ENCODE assay signal across 19 cellular contexts in genomic region chr1:218488986-218489385, GRCh38.
A peak's percentile ranks its signal among the peaks of the same experiment; 100 is the strongest.
DNase-seq lines count a peak whose midpoint lies in the region; ATAC-seq and TF ChIP-seq lines count a peak whose summit lies in the region.
"Had no signal": no experiment of that assay in that cellular context is flagged by ENCODE, and none has a peak within 500 bp of the region (broad histone marks: within the 10 kb centered on the region; RNA-seq: fewer than 3 reads in every experiment).

No MANE protein-coding gene starts in this region.

- TF ChIP-seq CTCF in HFFc6 (IDR thresholded peaks at IDR 0.05), result no peak
- TF ChIP-seq CTCF in Panc1 (IDR thresholded peaks at IDR 0.05), result no peak
- TF ChIP-seq CTCF in fibroblast of pulmonary artery (IDR thresholded peaks at IDR 0.05; ENCODE audit: low read length, missing control alignments), result no peak
- no peak for TF ChIP-seq CTCF in retinal pigment epithelial cell (conservative IDR thresholded peaks at IDR 0.05; ENCODE audit: low read depth, low read length)

- peaks cover 19% of the 10 kb centered on the region for H3K4me1 ChIP-seq in Panc1 (ENCODE audit: control insufficient read depth, insufficient read depth, low read length)
- no peaks in the 10 kb centered on the region for H3K4me1 ChIP-seq in CD8-positive, alpha-beta memory T cell (ENCODE audit: insufficient read depth, low read length)
- H3K4me1 ChIP-seq: Peyer's patch had no signal

- no peaks in the 10 kb centered on the region for H3K9me3 ChIP-seq in Panc1 (ENCODE audit: control insufficient read depth, insufficient read depth, low read depth, low read length)
- no peaks in the 10 kb centered on the region for H3K9me3 ChIP-seq in CD8-positive, alpha-beta memory T cell (ENCODE audit: low read length)
- H3K9me3 ChIP-seq: gastroesophageal sphincter, Peyer's patch, psoas muscle, tibial nerve had no signal

- H3K27me3 ChIP-seq in Panc1 (ENCODE audit: control insufficient read depth, insufficient read depth, low read length), result no peaks in the 10 kb centered on the region
- H3K27me3 ChIP-seq in CD8-positive, alpha-beta memory T cell (ENCODE audit: insufficient read depth, low read length, poor library complexity, severe bottlenecking), result no peaks in the 10 kb centered on the region
- H3K27me3 ChIP-seq: gastroesophageal sphincter, Peyer's patch, tibial nerve had no signal

- DNase-seq in HFFc6, result no peak
- no peak for DNase-seq in Panc1 (ENCODE audit: low read depth, low spot score)
- DNase-seq in fibroblast of pulmonary artery (ENCODE audit: low read depth), result peak; percentile 32
- DNase-seq in retinal pigment epithelial cell (ENCODE audit: low read depth), result peak; percentile 75
- DNase-seq in head of caudate nucleus, result no peak
- no peak for DNase-seq in CD8-positive, alpha-beta memory T cell
- no peak for DNase-seq in DMS 273 treated with DMSO at 0.1 percent for 48 hours (lab: John Stamatoyannopoulos, UW)
- DNase-seq: activated CD4-positive, alpha-beta T cell treated with anti-CD3 and anti-CD28 coated beads for 36 hours; CD4-positive, CD25-positive, alpha-beta regulatory T cell; central memory CD4-positive, alpha-beta T cell; kidney; NCI-H1105 treated with DMSO at 0.1 percent for 48 hours; Peyer's patch; psoas muscle; stimulated activated CD4-positive, alpha-beta T cell treated with anti-CD3 and anti-CD28 coated beads, Interleukin-1b, Interleukin-23, amount 100 ng/mL, for 48 hours; T-helper 17 cell had no signal

- in situ Hi-C loops in Panc1 (cut with HindIII; ENCODE audit: low pct_unique_long_range_greater_than_20kb, low sequenced_read_pairs), result no loop called here

- H3K27ac Mint-ChIP-seq in HFFc6, result peak overlapping the region; percentile 80
- H3K27ac Mint-ChIP-seq in CD8-positive, alpha-beta memory T cell, result no peak overlapping the region
- H3K27ac Mint-ChIP-seq: activated CD4-positive, alpha-beta T cell treated with anti-CD3 and anti-CD28 coated beads for 36 hours; activated naive CD4-positive, alpha-beta T cell treated with anti-CD3 and anti-CD28 coated beads, Interleukin-2, amount 50 U/mL, for 24 hours; CD4-positive, CD25-positive, alpha-beta regulatory T cell; T-helper 17 cell had no signal

- no TSS peak for BruUV-seq in Panc1 (replicated peaks; lab: Mats Ljungman, UMichigan)

- intact Hi-C loops in Panc1 (cut with micrococcal nuclease; ENCODE audit: unreplicated experiment) (loop anchor here (10.0 kb wide), 1 partner anchor 1176 kb away; no protein-coding TSS in a partner anchor), head of caudate nucleus (cut with DNase I) (no loop called here)

- no peaks in the 10 kb centered on the region for H3K9me3 Mint-ChIP-seq in HFFc6
- H3K9me3 Mint-ChIP-seq in CD8-positive, alpha-beta memory T cell, result peaks cover 0 to 2% (median 0%) of the 10 kb centered on the region in 5 donors
- H3K9me3 Mint-ChIP-seq: activated naive CD4-positive, alpha-beta T cell treated with anti-CD3 and anti-CD28 coated beads, Interleukin-2, amount 50 U/mL, for 24 hours had no signal

- peak; percentile 58; the same call in 1 of the 2 replicates for ATAC-seq in Panc1
- ATAC-seq: activated CD4-positive, alpha-beta T cell treated with anti-CD3 and anti-CD28 coated beads for 36 hours; gastroesophageal sphincter; psoas muscle; T-helper 17 cell had no signal

- H3K4me1 Mint-ChIP-seq in HFFc6 (ENCODE audit: low read depth), result peaks cover 65% of the 10 kb centered on the region
- H3K4me1 Mint-ChIP-seq in CD8-positive, alpha-beta memory T cell, result no peaks in the 10 kb centered on the region
- H3K4me1 Mint-ChIP-seq: activated CD4-positive, alpha-beta T cell treated with anti-CD3 and anti-CD28 coated beads for 36 hours; activated naive CD4-positive, alpha-beta T cell treated with anti-CD3 and anti-CD28 coated beads, Interleukin-2, amount 50 U/mL, for 24 hours; CD4-positive, CD25-positive, alpha-beta regulatory T cell; T-helper 17 cell had no signal

- H3K36me3 Mint-ChIP-seq in HFFc6 (ENCODE audit: low read depth), result peaks cover 4% of the 10 kb centered on the region
- no peaks in the 10 kb centered on the region for H3K36me3 Mint-ChIP-seq in CD8-positive, alpha-beta memory T cell
- H3K36me3 Mint-ChIP-seq: activated naive CD4-positive, alpha-beta T cell treated with anti-CD3 and anti-CD28 coated beads, Interleukin-2, amount 50 U/mL, for 24 hours; CD4-positive, CD25-positive, alpha-beta regulatory T cell had no signal

- H3K4me3 ChIP-seq in Panc1 (ENCODE audit: low read depth in 2 of 2, low read length in 2 of 2) (no peak overlapping the region), fibroblast of pulmonary artery (replicated peaks; ENCODE audit: low read depth, low read length) (no peak overlapping the region), retinal pigment epithelial cell (ENCODE audit: low read length) (no peak overlapping the region)
- H3K4me3 ChIP-seq in CD8-positive, alpha-beta memory T cell (ENCODE audit: low read length), result no peak overlapping the region
- H3K4me3 ChIP-seq: gastroesophageal sphincter, Peyer's patch, psoas muscle, tibial nerve had no signal

- no peak overlapping the region for H3K4me3 Mint-ChIP-seq in HFFc6
- no peak overlapping the region for H3K4me3 Mint-ChIP-seq in CD8-positive, alpha-beta memory T cell
- H3K4me3 Mint-ChIP-seq: activated CD4-positive, alpha-beta T cell treated with anti-CD3 and anti-CD28 coated beads for 36 hours; activated naive CD4-positive, alpha-beta T cell treated with anti-CD3 and anti-CD28 coated beads, Interleukin-2, amount 50 U/mL, for 24 hours; CD4-positive, CD25-positive, alpha-beta regulatory T cell; T-helper 17 cell had no signal

- POLR2A ChIA-PET in Panc1 (lab: Charles Lee), result no interaction called here
- POLR2A ChIA-PET in CD8-positive, alpha-beta memory T cell (lab: Charles Lee), result no interaction called here

- no peaks in the 10 kb centered on the region for H3K27me3 Mint-ChIP-seq in HFFc6 (ENCODE audit: insufficient read depth)
- no peaks in the 10 kb centered on the region for H3K27me3 Mint-ChIP-seq in CD8-positive, alpha-beta memory T cell
- H3K27me3 Mint-ChIP-seq: CD4-positive, CD25-positive, alpha-beta regulatory T cell had no signal

- peak overlapping the region; percentile 86; the same call in 1 of the 2 replicates for H3K27ac ChIP-seq in Panc1 (ENCODE audit: low read length)
- no peak overlapping the region for H3K27ac ChIP-seq in CD8-positive, alpha-beta memory T cell (ENCODE audit: low read depth, low read length)
- H3K27ac ChIP-seq: Peyer's patch, psoas muscle, tibial nerve had no signal

- H3K36me3 ChIP-seq in Panc1 (ENCODE audit: control insufficient read depth, insufficient read depth, low read length), result no peaks in the 10 kb centered on the region
- H3K36me3 ChIP-seq in CD8-positive, alpha-beta memory T cell (ENCODE audit: insufficient read depth, low read length), result no peaks in the 10 kb centered on the region
- H3K36me3 ChIP-seq: gastroesophageal sphincter, Peyer's patch, tibial nerve had no signal

- CTCF ChIA-PET in Panc1 (lab: Charles Lee), result no interaction called here
- CTCF ChIA-PET in CD8-positive, alpha-beta memory T cell (lab: Charles Lee), result no interaction called here

Comparison
In these comparisons a context has a peak if more than half of its experiments do, and no peak if none do; other contexts are left out.
1. DNase-seq: peak in fibroblast of pulmonary artery (single experiment) and retinal pigment epithelial cell (single experiment); none in HFFc6 (single experiment), Panc1 (single experiment), head of caudate nucleus (0 of 42), CD8-positive, alpha-beta memory T cell (0 of 5) and DMS 273 treated with DMSO at 0.1 percent for 48 hours (single experiment).